ENCODE assay signal across 2 cellular contexts in the genomic region with DNA sequence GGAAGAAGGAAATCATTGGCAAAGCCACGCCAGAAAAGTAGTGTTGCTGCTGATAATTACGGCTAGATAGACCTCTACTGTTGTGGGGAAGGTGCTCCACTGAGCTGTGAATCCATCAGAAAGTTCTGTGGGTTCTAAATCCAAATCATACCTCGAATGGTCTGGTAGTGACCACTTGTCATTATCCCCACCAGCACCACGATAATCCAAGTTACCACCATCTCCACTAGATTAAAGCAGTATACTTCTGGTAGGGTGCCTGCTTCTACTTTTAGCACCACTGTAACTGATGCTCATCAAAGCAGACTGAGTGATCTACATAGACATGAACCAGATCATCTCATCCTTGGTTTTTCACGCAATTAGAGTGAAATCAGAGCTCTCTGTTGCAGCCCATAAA.
TF ChIP-seq lines count a peak whose summit lies in the region.

No MANE protein-coding gene starts in this region.

TF ChIP-seq in SK-N-SH treated with all-trans-retinoic acid at 6 μM for 48 hours, 23 proteins besides CTCF, POLR2A, EP300 and RAD21 (continued from another document):
- TF ChIP-seq, protein P1, sequence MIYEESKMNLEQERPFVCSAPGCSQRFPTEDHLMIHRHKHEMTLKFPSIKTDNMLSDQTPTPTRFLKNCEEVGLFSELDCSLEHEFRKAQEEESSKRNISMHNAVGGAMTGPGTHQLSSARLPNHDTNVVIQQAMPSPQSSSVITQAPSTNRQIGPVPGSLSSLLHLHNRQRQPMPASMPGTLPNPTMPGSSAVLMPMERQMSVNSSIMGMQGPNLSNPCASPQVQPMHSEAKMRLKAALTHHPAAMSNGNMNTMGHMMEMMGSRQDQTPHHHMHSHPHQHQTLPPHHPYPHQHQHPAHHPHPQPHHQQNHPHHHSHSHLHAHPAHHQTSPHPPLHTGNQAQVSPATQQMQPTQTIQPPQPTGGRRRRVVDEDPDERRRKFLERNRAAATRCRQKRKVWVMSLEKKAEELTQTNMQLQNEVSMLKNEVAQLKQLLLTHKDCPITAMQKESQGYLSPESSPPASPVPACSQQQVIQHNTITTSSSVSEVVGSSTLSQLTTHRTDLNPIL (CRISPR knock-in tag; IDR thresholded peaks at IDR 0.05; ENCODE audit: low read depth), result no peak
- TF ChIP-seq OSR1 (CRISPR knock-in tag; IDR thresholded peaks at IDR 0.05) (no peak), ZNF70 (CRISPR knock-in tag; IDR thresholded peaks at IDR 0.05) (no peak), TOX (CRISPR knock-in tag; IDR thresholded peaks at IDR 0.05; ENCODE audit: borderline replicate concordance) (no peak), ZC3H10 (CRISPR knock-in tag; IDR thresholded peaks at IDR 0.05) (no peak), ARNTL (CRISPR knock-in tag; IDR thresholded peaks at IDR 0.05; ENCODE audit: borderline replicate concordance, low read depth) (no peak), ZNF565 (CRISPR knock-in tag; conservative IDR thresholded peaks at IDR 0.05; ENCODE audit: low read depth) (no peak), CSDC2 (CRISPR knock-in tag; IDR thresholded peaks at IDR 0.05) (no peak)
- TF ChIP-seq, protein P2, sequence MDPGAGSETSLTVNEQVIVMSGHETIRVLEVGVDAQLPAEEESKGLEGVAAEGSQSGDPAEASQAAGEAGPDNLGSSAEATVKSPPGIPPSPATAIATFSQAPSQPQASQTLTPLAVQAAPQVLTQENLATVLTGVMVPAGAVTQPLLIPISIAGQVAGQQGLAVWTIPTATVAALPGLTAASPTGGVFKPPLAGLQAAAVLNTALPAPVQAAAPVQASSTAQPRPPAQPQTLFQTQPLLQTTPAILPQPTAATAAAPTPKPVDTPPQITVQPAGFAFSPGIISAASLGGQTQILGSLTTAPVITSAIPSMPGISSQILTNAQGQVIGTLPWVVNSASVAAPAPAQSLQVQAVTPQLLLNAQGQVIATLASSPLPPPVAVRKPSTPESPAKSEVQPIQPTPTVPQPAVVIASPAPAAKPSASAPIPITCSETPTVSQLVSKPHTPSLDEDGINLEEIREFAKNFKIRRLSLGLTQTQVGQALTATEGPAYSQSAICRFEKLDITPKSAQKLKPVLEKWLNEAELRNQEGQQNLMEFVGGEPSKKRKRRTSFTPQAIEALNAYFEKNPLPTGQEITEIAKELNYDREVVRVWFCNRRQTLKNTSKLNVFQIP (CRISPR knock-in tag; IDR thresholded peaks at IDR 0.05; ENCODE audit: borderline replicate concordance, low read depth), result no peak

TF ChIP-seq in SK-N-SH, 30 proteins besides CTCF, POLR2A, EP300 and RAD21 (continued from another document):
- TF ChIP-seq, protein P3, sequence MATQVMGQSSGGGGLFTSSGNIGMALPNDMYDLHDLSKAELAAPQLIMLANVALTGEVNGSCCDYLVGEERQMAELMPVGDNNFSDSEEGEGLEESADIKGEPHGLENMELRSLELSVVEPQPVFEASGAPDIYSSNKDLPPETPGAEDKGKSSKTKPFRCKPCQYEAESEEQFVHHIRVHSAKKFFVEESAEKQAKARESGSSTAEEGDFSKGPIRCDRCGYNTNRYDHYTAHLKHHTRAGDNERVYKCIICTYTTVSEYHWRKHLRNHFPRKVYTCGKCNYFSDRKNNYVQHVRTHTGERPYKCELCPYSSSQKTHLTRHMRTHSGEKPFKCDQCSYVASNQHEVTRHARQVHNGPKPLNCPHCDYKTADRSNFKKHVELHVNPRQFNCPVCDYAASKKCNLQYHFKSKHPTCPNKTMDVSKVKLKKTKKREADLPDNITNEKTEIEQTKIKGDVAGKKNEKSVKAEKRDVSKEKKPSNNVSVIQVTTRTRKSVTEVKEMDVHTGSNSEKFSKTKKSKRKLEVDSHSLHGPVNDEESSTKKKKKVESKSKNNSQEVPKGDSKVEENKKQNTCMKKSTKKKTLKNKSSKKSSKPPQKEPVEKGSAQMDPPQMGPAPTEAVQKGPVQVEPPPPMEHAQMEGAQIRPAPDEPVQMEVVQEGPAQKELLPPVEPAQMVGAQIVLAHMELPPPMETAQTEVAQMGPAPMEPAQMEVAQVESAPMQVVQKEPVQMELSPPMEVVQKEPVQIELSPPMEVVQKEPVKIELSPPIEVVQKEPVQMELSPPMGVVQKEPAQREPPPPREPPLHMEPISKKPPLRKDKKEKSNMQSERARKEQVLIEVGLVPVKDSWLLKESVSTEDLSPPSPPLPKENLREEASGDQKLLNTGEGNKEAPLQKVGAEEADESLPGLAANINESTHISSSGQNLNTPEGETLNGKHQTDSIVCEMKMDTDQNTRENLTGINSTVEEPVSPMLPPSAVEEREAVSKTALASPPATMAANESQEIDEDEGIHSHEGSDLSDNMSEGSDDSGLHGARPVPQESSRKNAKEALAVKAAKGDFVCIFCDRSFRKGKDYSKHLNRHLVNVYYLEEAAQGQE (IDR thresholded peaks at IDR 0.05; ENCODE audit: low read depth, low read length), result no peak
- TF ChIP-seq FOXM1 (IDR thresholded peaks at IDR 0.05; ENCODE audit: low read depth), result no peak
- no peak for TF ChIP-seq YY1 (IDR thresholded peaks at IDR 0.05; ENCODE audit: low read depth)
- TF ChIP-seq TAF1 (IDR thresholded peaks at IDR 0.05; ENCODE audit: borderline replicate concordance, low read depth, low read length), result no peak
- TF ChIP-seq, protein P4, sequence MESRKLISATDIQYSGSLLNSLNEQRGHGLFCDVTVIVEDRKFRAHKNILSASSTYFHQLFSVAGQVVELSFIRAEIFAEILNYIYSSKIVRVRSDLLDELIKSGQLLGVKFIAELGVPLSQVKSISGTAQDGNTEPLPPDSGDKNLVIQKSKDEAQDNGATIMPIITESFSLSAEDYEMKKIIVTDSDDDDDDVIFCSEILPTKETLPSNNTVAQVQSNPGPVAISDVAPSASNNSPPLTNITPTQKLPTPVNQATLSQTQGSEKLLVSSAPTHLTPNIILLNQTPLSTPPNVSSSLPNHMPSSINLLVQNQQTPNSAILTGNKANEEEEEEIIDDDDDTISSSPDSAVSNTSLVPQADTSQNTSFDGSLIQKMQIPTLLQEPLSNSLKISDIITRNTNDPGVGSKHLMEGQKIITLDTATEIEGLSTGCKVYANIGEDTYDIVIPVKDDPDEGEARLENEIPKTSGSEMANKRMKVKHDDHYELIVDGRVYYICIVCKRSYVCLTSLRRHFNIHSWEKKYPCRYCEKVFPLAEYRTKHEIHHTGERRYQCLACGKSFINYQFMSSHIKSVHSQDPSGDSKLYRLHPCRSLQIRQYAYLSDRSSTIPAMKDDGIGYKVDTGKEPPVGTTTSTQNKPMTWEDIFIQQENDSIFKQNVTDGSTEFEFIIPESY (IDR thresholded peaks at IDR 0.05; ENCODE audit: borderline replicate concordance, low read depth), result no peak
